In the genomic region with DNA sequence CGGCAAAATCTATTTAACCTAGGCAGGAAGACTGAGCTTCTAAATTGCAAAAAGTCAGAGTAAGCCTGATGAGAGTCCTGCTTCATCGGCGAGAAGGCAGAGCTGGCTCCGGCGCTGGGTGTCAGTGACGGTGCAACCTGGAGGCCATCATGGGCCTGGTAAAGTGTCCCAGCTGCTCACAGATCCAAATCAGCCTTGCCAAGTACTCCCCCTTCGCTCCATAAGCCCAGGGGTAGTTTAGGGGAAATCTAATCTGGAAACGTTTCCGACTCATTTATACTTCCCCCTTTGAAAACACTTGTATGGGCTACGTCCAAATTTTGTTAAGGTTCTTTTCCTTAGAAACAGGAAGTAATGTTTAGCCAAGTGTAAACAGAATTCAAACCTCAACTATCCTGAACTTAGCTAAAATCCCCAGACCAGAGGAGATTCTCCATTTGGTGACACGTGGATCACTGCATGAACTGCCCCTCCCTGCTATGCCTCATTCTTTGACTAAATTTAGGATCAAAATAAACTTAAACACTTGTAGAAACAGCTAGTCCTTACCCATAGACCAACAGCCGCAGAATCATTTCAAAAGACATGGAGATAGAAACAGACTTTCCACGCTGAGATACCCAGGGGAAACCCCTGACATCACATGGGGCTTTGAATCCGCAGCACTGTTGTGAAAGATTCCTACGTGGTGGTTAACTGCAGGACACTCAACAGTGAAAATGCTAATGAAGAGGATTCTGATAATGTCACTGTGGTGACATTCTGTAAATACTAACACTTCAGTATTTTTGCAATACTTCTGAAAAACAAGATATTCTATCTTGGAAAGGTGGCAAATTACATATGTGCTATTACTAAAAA, we compare ENCODE assay signal across 8 cellular contexts.
DNase-seq lines count a peak whose midpoint lies in the region; ATAC-seq, FAIRE-seq and TF ChIP-seq lines count a peak whose summit lies in the region.
"Had no signal": no experiment of that assay in that cellular context is flagged by ENCODE, and none has a peak within 500 bp of the region (broad histone marks: within the 10 kb centered on the region; RNA-seq: fewer than 3 reads in every experiment).

No MANE protein-coding gene starts in this region.

- no peaks in the 10 kb centered on the region for H3K9me3 Mint-ChIP-seq in activated CD8-positive, alpha-beta T cell treated with anti-CD3 and anti-CD28 coated beads, Interleukin-2, amount 10 ng/mL, durations not matched to agents 7 days and 5 days (ENCODE audit: insufficient read depth)

- peaks cover 2 to 4% of the 10 kb centered on the region in 2 donors for H3K4me1 ChIP-seq in kidney (ENCODE audit: control insufficient read depth in 1 of 2, insufficient read depth in 1 of 2, low read depth in 1 of 2, low read length in 2 of 2)

- intact Hi-C loops in kidney (cut with DNase I): no loop called here

- FAIRE-seq in kidney (lab: Jason Lieb, UNC): no peak

- H3K4me3 ChIP-seq in kidney (ENCODE audit: low read length in 2 of 2): no peak overlapping the region
- H3K4me3 ChIP-seq: SJSA1 had no signal

- no peak for TF ChIP-seq CTCF in kidney (IDR thresholded peaks at IDR 0.05; ENCODE audit: borderline replicate concordance, extremely low read depth, insufficient read depth)

- H3K27me3 Mint-ChIP-seq in activated CD8-positive, alpha-beta T cell treated with anti-CD3 and anti-CD28 coated beads, Interleukin-2, amount 10 ng/mL, durations not matched to agents 7 days and 5 days (ENCODE audit: low read depth): no peaks in the 10 kb centered on the region

- CTCF ChIA-PET in activated CD8-positive, alpha-beta T cell treated with anti-CD3 and anti-CD28 coated beads, Interleukin-2, amount 10 ng/mL, durations not matched to agents 7 days and 5 days (lab: Charles Lee): interaction anchor here (1.4 kb wide), 1 partner anchor 17 kb away, joined by 3 read pairs; no protein-coding TSS in a partner anchor

- H3K4me1 Mint-ChIP-seq in activated CD8-positive, alpha-beta T cell treated with anti-CD3 and anti-CD28 coated beads, Interleukin-2, amount 10 ng/mL, durations not matched to agents 7 days and 5 days (ENCODE audit: low read depth): peaks cover 27% of the 10 kb centered on the region

- H3K9ac ChIP-seq in kidney (ENCODE audit: low read length in 2 of 2): no peak overlapping the region

- peaks cover 5% of the 10 kb centered on the region for H3K36me3 Mint-ChIP-seq in activated CD8-positive, alpha-beta T cell treated with anti-CD3 and anti-CD28 coated beads, Interleukin-2, amount 10 ng/mL, durations not matched to agents 7 days and 5 days (ENCODE audit: low read depth)

- H3K4me3 Mint-ChIP-seq in activated CD8-positive, alpha-beta T cell treated with anti-CD3 and anti-CD28 coated beads, Interleukin-2, amount 10 ng/mL, durations not matched to agents 7 days and 5 days: no peak overlapping the region

- POLR2A ChIA-PET in activated CD8-positive, alpha-beta T cell treated with anti-CD3 and anti-CD28 coated beads, Interleukin-2, amount 10 ng/mL, durations not matched to agents 7 days and 5 days (lab: Charles Lee): interaction anchor here (1.2 kb wide), 1 partner anchor 90 kb away, joined by 3 read pairs; no protein-coding TSS in a partner anchor

- no peaks in the 10 kb centered on the region for H3K9me3 ChIP-seq in kidney (ENCODE audit: control insufficient read depth in 1 of 2, low read length in 2 of 2)
- H3K9me3 ChIP-seq: SJSA1 had no signal

- peak; percentile 32 for DNase-seq in activated CD8-positive, alpha-beta T cell treated with anti-CD3 and anti-CD28 coated beads, Interleukin-2, amount 10 ng/mL, durations not matched to agents 7 days and 5 days
- DNase-seq in kidney: peak; percentile 78
- peak; percentile 56 for DNase-seq in stimulated activated CD8-positive, alpha-beta memory T cell treated with anti-CD3 and anti-CD28 coated beads, Interleukin-4, amount 100 ng/mL, for 48 hours
- no peak for DNase-seq in NCI-H146 (lab: John Stamatoyannopoulos, UW)

- H3K27ac ChIP-seq in kidney (ENCODE audit: low read depth in 2 of 2, low read length in 2 of 2): peak overlapping the region in 1 of 2 donors; percentile 52
- H3K27ac ChIP-seq: SJSA1 had no signal

- H3K27ac Mint-ChIP-seq in activated CD8-positive, alpha-beta T cell treated with anti-CD3 and anti-CD28 coated beads, Interleukin-2, amount 10 ng/mL, durations not matched to agents 7 days and 5 days: no peak overlapping the region

- peaks cover 14 to 37% of the 10 kb centered on the region in 2 donors for H3K36me3 ChIP-seq in kidney (ENCODE audit: control insufficient read depth in 1 of 2, insufficient read depth in 2 of 2, low read length in 2 of 2)

- ATAC-seq in GM19372 (IDR thresholded peaks at IDR 0.05; ENCODE audit: low read depth, unreplicated experiment) (peak; percentile 78), HG03103 (IDR thresholded peaks at IDR 0.05; ENCODE audit: low read depth, unreplicated experiment) (peak; percentile 75), HG03521 (IDR thresholded peaks at IDR 0.05; ENCODE audit: unreplicated experiment) (no peak)
- peak; percentile 73 for ATAC-seq in activated CD8-positive, alpha-beta T cell treated with anti-CD3 and anti-CD28 coated beads, Interleukin-2, amount 10 ng/mL, durations not matched to agents 7 days and 5 days
